ENCODE assay signal across 8 cellular contexts in the genomic region with DNA sequence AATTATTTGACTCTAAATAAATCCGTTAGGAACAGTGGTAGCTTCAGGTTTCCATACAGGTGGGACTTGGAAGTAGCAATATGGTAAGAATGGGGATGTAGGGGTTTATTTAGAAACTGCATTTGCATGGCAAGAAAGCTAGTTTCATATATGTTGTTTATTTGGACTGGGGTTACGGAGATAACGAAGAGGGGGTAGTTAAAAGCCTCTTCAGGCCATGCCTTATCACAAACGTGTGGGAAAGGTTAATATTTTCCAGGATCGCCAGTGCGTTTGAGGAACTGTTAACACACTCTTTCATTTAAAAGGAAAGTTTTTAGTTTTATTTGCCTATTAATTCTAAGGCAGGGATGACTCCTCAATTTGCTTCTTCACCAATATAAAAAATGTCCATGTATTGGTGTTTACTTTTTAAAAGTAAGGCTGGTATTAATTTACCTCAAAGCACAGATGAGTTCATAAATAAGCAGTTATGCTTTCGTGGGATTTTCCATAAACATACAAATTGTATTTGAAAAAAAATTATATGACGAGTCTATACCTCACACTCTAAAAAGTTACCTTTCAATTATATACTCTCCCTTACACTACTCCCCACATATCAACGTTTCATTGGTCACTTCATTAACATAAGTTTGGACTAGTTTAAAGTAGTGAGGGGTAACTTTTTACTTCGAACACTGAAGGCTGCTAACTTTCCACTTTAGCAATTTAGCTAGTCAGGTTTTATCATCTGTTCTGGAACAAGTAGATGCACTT. TPM values are rescaled to one million over a fixed set of nuclear protein-coding genes. Genes with fewer than 3 reads are reported as not detected.
DNase-seq lines count a peak whose midpoint lies in the region; ATAC-seq, FAIRE-seq and TF ChIP-seq lines count a peak whose summit lies in the region.

No MANE protein-coding gene starts in this region.

- H3K4me1 Mint-ChIP-seq in T-helper 1 cell treated with Interleukin-12 subunit alpha and Interleukin-12 subunit beta and Interleukin-4 antibody, amounts not matched to agents 30 μg/mL and 1 μg/mL, for 36 hours (ENCODE audit: low read depth), result peaks cover 23% of the 10 kb centered on the region
- peaks cover 18% of the 10 kb centered on the region for H3K4me1 Mint-ChIP-seq in activated T-helper 2 cell treated with anti-CD3 and anti-CD28 coated beads, Interferon-gamma antibody, Interleukin-2, Interleukin-4, amounts not matched to agents 10 μg/mL and 5 μg/mL and 100 μg/mL, durations not matched to agents 14 hours and 24 hours and 36 hours (ENCODE audit: low read depth)

- WGBS in suprapubic skin, result 36% methylated on average over 10 of the region's 10 CpGs

- no peaks in the 10 kb centered on the region for H3K27me3 ChIP-seq in suprapubic skin

- H3K4me1 ChIP-seq in suprapubic skin, result peaks cover 25% of the 10 kb centered on the region

- no peaks in the 10 kb centered on the region for H3K9me3 Mint-ChIP-seq in T-helper 1 cell treated with Interleukin-12 subunit alpha and Interleukin-12 subunit beta and Interleukin-4 antibody, amounts not matched to agents 30 μg/mL and 1 μg/mL, for 36 hours
- no peaks in the 10 kb centered on the region for H3K9me3 Mint-ChIP-seq in activated T-helper 2 cell treated with anti-CD3 and anti-CD28 coated beads, Interferon-gamma antibody, Interleukin-2, Interleukin-4, amounts not matched to agents 10 μg/mL and 5 μg/mL and 100 μg/mL, durations not matched to agents 14 hours and 24 hours and 36 hours

- peak overlapping the region; percentile 91 for H3K27ac ChIP-seq in suprapubic skin

- no peaks in the 10 kb centered on the region for H3K9me3 ChIP-seq in suprapubic skin

- TF ChIP-seq POLR2A in suprapubic skin (IDR thresholded peaks at IDR 0.05), result no peak

- H3K4me3 Mint-ChIP-seq in T-helper 1 cell treated with Interleukin-12 subunit alpha and Interleukin-12 subunit beta and Interleukin-4 antibody, amounts not matched to agents 30 μg/mL and 1 μg/mL, for 36 hours, result peak overlapping the region; percentile 99
- H3K4me3 Mint-ChIP-seq in activated T-helper 2 cell treated with anti-CD3 and anti-CD28 coated beads, Interferon-gamma antibody, Interleukin-2, Interleukin-4, amounts not matched to agents 10 μg/mL and 5 μg/mL and 100 μg/mL, durations not matched to agents 14 hours and 24 hours and 36 hours (ENCODE audit: low read depth), result peak overlapping the region; percentile 99

- no peak for TF ChIP-seq CTCF in suprapubic skin (IDR thresholded peaks at IDR 0.05)

- ATAC-seq in GM21390 (IDR thresholded peaks at IDR 0.05; ENCODE audit: unreplicated experiment), result no peak

- peak overlapping the region; percentile 79 for H3K4me3 ChIP-seq in suprapubic skin

- no peak for TF ChIP-seq EP300 in suprapubic skin (IDR thresholded peaks at IDR 0.05)

- H3K27me3 Mint-ChIP-seq in T-helper 1 cell treated with Interleukin-12 subunit alpha and Interleukin-12 subunit beta and Interleukin-4 antibody, amounts not matched to agents 30 μg/mL and 1 μg/mL, for 36 hours (ENCODE audit: low read depth), result no peaks in the 10 kb centered on the region
- H3K27me3 Mint-ChIP-seq in activated T-helper 2 cell treated with anti-CD3 and anti-CD28 coated beads, Interferon-gamma antibody, Interleukin-2, Interleukin-4, amounts not matched to agents 10 μg/mL and 5 μg/mL and 100 μg/mL, durations not matched to agents 14 hours and 24 hours and 36 hours (ENCODE audit: low read depth), result no peaks in the 10 kb centered on the region

- intact Hi-C loops in activated T-helper 2 cell treated with anti-CD3 and anti-CD28 coated beads, Interferon-gamma antibody, Interleukin-2, Interleukin-4, amounts not matched to agents 10 μg/mL and 5 μg/mL and 100 μg/mL, durations not matched to agents 14 hours and 24 hours and 36 hours (cut with micrococcal nuclease), result no loop called here

- H3K36me3 ChIP-seq in suprapubic skin, result peaks cover 19% of the 10 kb centered on the region

- peaks cover 17% of the 10 kb centered on the region for H3K36me3 Mint-ChIP-seq in T-helper 1 cell treated with Interleukin-12 subunit alpha and Interleukin-12 subunit beta and Interleukin-4 antibody, amounts not matched to agents 30 μg/mL and 1 μg/mL, for 36 hours (ENCODE audit: low read depth)
- H3K36me3 Mint-ChIP-seq in activated T-helper 2 cell treated with anti-CD3 and anti-CD28 coated beads, Interferon-gamma antibody, Interleukin-2, Interleukin-4, amounts not matched to agents 10 μg/mL and 5 μg/mL and 100 μg/mL, durations not matched to agents 14 hours and 24 hours and 36 hours (ENCODE audit: low read depth), result peaks cover 32% of the 10 kb centered on the region

- peak; percentile 53 for FAIRE-seq in islet of Langerhans (lab: Jason Lieb, UNC)

- DNase-seq in T-helper 1 cell (no peak), suprapubic skin (ENCODE audit: low spot score in 2 of 2) (no peak), D341Med (ENCODE audit: low spot score) (no peak)
- DNase-seq in activated T-helper 2 cell treated with anti-CD3 and anti-CD28 coated beads, Interferon-gamma antibody, Interleukin-2, Interleukin-4, amounts not matched to agents 10 μg/mL and 5 μg/mL and 100 μg/mL, durations not matched to agents 14 hours and 24 hours and 36 hours (ENCODE audit: low spot score), result no peak
- DNase-seq in central memory CD4-positive, alpha-beta T cell, result no peak

- H3K27ac Mint-ChIP-seq in T-helper 1 cell treated with Interleukin-12 subunit alpha and Interleukin-12 subunit beta and Interleukin-4 antibody, amounts not matched to agents 30 μg/mL and 1 μg/mL, for 36 hours, result peak overlapping the region; percentile 99
- H3K27ac Mint-ChIP-seq in activated T-helper 2 cell treated with anti-CD3 and anti-CD28 coated beads, Interferon-gamma antibody, Interleukin-2, Interleukin-4, amounts not matched to agents 10 μg/mL and 5 μg/mL and 100 μg/mL, durations not matched to agents 14 hours and 24 hours and 36 hours, result peak overlapping the region; percentile 99

RNA-seq across cellular contexts. Expression of a gene that starts 0.8 kb away (rescaled TPM):
- 27.4 and 30.5 TPM in 2 replicates for total RNA-seq in activated T-helper 2 cell treated with anti-CD3 and anti-CD28 coated beads, Interferon-gamma antibody, Interleukin-2, Interleukin-4, amounts not matched to agents 10 μg/mL and 5 μg/mL and 100 μg/mL, durations not matched to agents 14 hours and 24 hours and 36 hours
- total RNA-seq in suprapubic skin, result 10 to 100 TPM; 20.2 to 24.9 (median 21.5) TPM

RNA-seq across cellular contexts. Expression of a gene that starts 1.0 kb away (rescaled TPM):
- total RNA-seq in activated T-helper 2 cell treated with anti-CD3 and anti-CD28 coated beads, Interferon-gamma antibody, Interleukin-2, Interleukin-4, amounts not matched to agents 10 μg/mL and 5 μg/mL and 100 μg/mL, durations not matched to agents 14 hours and 24 hours and 36 hours, result 68.1 and 70.1 TPM in 2 replicates
- total RNA-seq in suprapubic skin, result 10 to 100 TPM; 70.1 to 80.5 (median 77.9) TPM

RNA-seq across cellular contexts. Expression of a gene that starts 20.0 kb away (rescaled TPM):
- 120 and 124 TPM in 2 replicates for total RNA-seq in activated T-helper 2 cell treated with anti-CD3 and anti-CD28 coated beads, Interferon-gamma antibody, Interleukin-2, Interleukin-4, amounts not matched to agents 10 μg/mL and 5 μg/mL and 100 μg/mL, durations not matched to agents 14 hours and 24 hours and 36 hours
- 100 to 1,000 TPM in 2 of 4 donors, 10 to 100 TPM in 2; 67.3 to 122 (median 101) TPM for total RNA-seq in suprapubic skin

RNA-seq across cellular contexts. Expression of a gene that starts 35.2 kb away (rescaled TPM):
- total RNA-seq in activated T-helper 2 cell treated with anti-CD3 and anti-CD28 coated beads, Interferon-gamma antibody, Interleukin-2, Interleukin-4, amounts not matched to agents 10 μg/mL and 5 μg/mL and 100 μg/mL, durations not matched to agents 14 hours and 24 hours and 36 hours, result 76.7 and 80.5 TPM in 2 replicates
- 100 to 1,000 TPM in 1 of 4 donors, 10 to 100 TPM in 3; 38.9 to 125 (median 44.8) TPM for total RNA-seq in suprapubic skin

RNA-seq across cellular contexts. Expression of a gene that starts 50.2 kb away (rescaled TPM):
- total RNA-seq in activated T-helper 2 cell treated with anti-CD3 and anti-CD28 coated beads, Interferon-gamma antibody, Interleukin-2, Interleukin-4, amounts not matched to agents 10 μg/mL and 5 μg/mL and 100 μg/mL, durations not matched to agents 14 hours and 24 hours and 36 hours, result 2.6 and 2.7 TPM in 2 replicates
- total RNA-seq in suprapubic skin, result 10 to 100 TPM in 1 of 4 donors, 1 to 10 TPM in 3; 3.0 to 15.6 (median 4.4) TPM
